In genomic region chr10:72223743-72224101, GRCh38 we compare ENCODE assay signal across 10 cellular contexts. TPM values are rescaled to one million over a fixed set of nuclear protein-coding genes. Genes with fewer than 3 reads are reported as not detected.
A peak's percentile ranks its signal among the peaks of the same experiment; 100 is the strongest.
DNase-seq lines count a peak whose midpoint lies in the region; ATAC-seq, FAIRE-seq and TF ChIP-seq lines count a peak whose summit lies in the region.
"Had no signal": no experiment of that assay in that cellular context is flagged by ENCODE, and none has a peak within 500 bp of the region (broad histone marks: within the 10 kb centered on the region; RNA-seq: fewer than 3 reads in every experiment).

No MANE protein-coding gene starts in this region.

- H3K9ac ChIP-seq in skeletal muscle satellite cell (ENCODE audit: low read depth, low read length) (peak overlapping the region; percentile 56), GM23248 (no peak overlapping the region)

- H4K20me1 ChIP-seq in GM23248 (ENCODE audit: insufficient read depth): no peaks in the 10 kb centered on the region

- FAIRE-seq in GM12891 (lab: Jason Lieb, UNC): no peak

- DNase-seq in GM12891 (ENCODE audit: insufficient read length, low spot score) (no peak), T-helper 17 cell (no peak), Right ventricle myocardium superior (no peak), HT-29 (ENCODE audit: low spot score) (no peak), GM23248 (no peak), 8988T (no peak)
- DNase-seq: effector CD4-positive, alpha-beta T cell; NCI-H1092 treated with DMSO at 0.1 percent for 48 hours had no signal

- no peaks in the 10 kb centered on the region for H3K9me3 ChIP-seq in T-helper 17 cell (ENCODE audit: control insufficient read depth, low read length, poor library complexity, severe bottlenecking)
- no peaks in the 10 kb centered on the region for H3K9me3 ChIP-seq in skeletal muscle satellite cell (replicated peaks; ENCODE audit: low read length)
- H3K9me3 ChIP-seq in GM23248 (ENCODE audit: low read depth): no peaks in the 10 kb centered on the region

- H3K27me3 ChIP-seq in skeletal muscle satellite cell (ENCODE audit: control insufficient read depth, insufficient read depth, low read length) (no peaks in the 10 kb centered on the region), GM23248 (replicated peaks; ENCODE audit: insufficient read depth) (no peaks in the 10 kb centered on the region)

- WGBS in GM23248 (ENCODE audit: low coverage in 1 of 2, low lambda C conversion rate in 2 of 2, missing lambda C conversion rate in 2 of 2), 2 experiments: 30 to 46% methylated on average over 1 of the region's 1 CpG

- no peaks in the 10 kb centered on the region for H3K36me3 Mint-ChIP-seq in T-helper 17 cell (ENCODE audit: low read depth)

- no peak for TF ChIP-seq POLR2A in GM12891 (IDR thresholded peaks at IDR 0.05; ENCODE audit: low read depth, low read length)

- peaks cover 5% of the 10 kb centered on the region for H3K36me3 ChIP-seq in skeletal muscle satellite cell (ENCODE audit: insufficient read depth, low read length)
- H3K36me3 ChIP-seq in GM23248 (ENCODE audit: low read depth): no peaks in the 10 kb centered on the region; the same call in 1 of the 2 replicates

- no peak for ATAC-seq in T-helper 17 cell
- peak; percentile 21 for ATAC-seq in Right ventricle myocardium superior (ENCODE audit: poor library complexity)
- no peak for ATAC-seq in GM18858 (IDR thresholded peaks at IDR 0.05; ENCODE audit: unreplicated experiment)

- H3K27me3 Mint-ChIP-seq in T-helper 17 cell: no peaks in the 10 kb centered on the region

- H3K4me1 Mint-ChIP-seq in T-helper 17 cell: peaks cover 24% of the 10 kb centered on the region

- H3K4me3 Mint-ChIP-seq in T-helper 17 cell: peak overlapping the region; percentile 58

- no peaks in the 10 kb centered on the region for H3F3A ChIP-seq in GM23248 (ENCODE audit: insufficient read depth)

- H3K9me2 ChIP-seq in GM23248 (ENCODE audit: insufficient read depth): no peaks in the 10 kb centered on the region

- H2AFZ ChIP-seq in GM23248: no peak overlapping the region

- H3K27ac Mint-ChIP-seq in T-helper 17 cell: peak overlapping the region; percentile 47

- H3K27ac ChIP-seq in GM23248: no peak overlapping the region

- H3K4me3 ChIP-seq in skeletal muscle satellite cell (ENCODE audit: low read length) (no peak overlapping the region), GM23248 (no peak overlapping the region)

- peaks cover 10% of the 10 kb centered on the region for H3K4me1 ChIP-seq in skeletal muscle satellite cell (ENCODE audit: control insufficient read depth, insufficient read depth, low read length)
- H3K4me1 ChIP-seq in GM23248 (ENCODE audit: insufficient read depth): no peaks in the 10 kb centered on the region

- H3K79me2 ChIP-seq in GM23248 (ENCODE audit: insufficient read depth): peaks cover 23% of the 10 kb centered on the region

- in situ Hi-C loops in GM23248 (cut with MboI): loop anchor here (25.0 kb wide), 1 partner anchor 286 kb away; no protein-coding TSS in a partner anchor

- intact Hi-C loops in Right ventricle myocardium superior (cut with DNase I): no loop called here

- H3K4me2 ChIP-seq in skeletal muscle satellite cell (ENCODE audit: low read length) (peak overlapping the region; percentile 30), GM23248 (ENCODE audit: unreplicated experiment) (no peak overlapping the region)

TF ChIP-seq in GM12891, 5 proteins besides CTCF, POLR2A, EP300 and RAD21:
- TF ChIP-seq SPI1 (IDR thresholded peaks at IDR 0.05; ENCODE audit: low read depth, low read length) (peak; percentile 64), TAF1 (IDR thresholded peaks at IDR 0.05; ENCODE audit: low read depth, low read length) (no peak)

RNA-seq across cellular contexts. Expression of gene ASCC1, which starts 7.6 kb away (rescaled TPM):
- polyA plus RNA-seq in GM12891 (2012; ENCODE audit: low read depth, missing spikeins): 36.5 TPM
- total RNA-seq in T-helper 17 cell: 10 to 100 TPM; 14.0 to 14.6 TPM
- 32.0 TPM for total RNA-seq in Right ventricle myocardium superior
- 26.9 and 31.7 TPM in 2 replicates for total RNA-seq in skeletal muscle satellite cell (2012; rRNA removed)
- total RNA-seq in HT-29 (2014; rRNA removed; shearing (Covaris generic)): 12.1 and 12.2 TPM in 2 replicates
- total RNA-seq in GM23248 (2014; rRNA removed; shearing (Covaris generic)): 21.5 and 25.2 TPM in 2 replicates
- polyA plus RNA-seq in GM23248 (2016; fragmentation: Nextera tagmentation; extraction: Ambion mirVana): 26.6 and 30.0 TPM in 2 replicates

RNA-seq across cellular contexts. Expression of gene ANAPC16, which starts 7.9 kb away (rescaled TPM):
- polyA plus RNA-seq in GM12891 (2012; ENCODE audit: low read depth, missing spikeins): 101 TPM
- 10 to 100 TPM; 69.5 to 85.7 TPM for total RNA-seq in T-helper 17 cell
- 242 TPM for total RNA-seq in Right ventricle myocardium superior
- total RNA-seq in skeletal muscle satellite cell (2012; rRNA removed): 38.3 and 43.0 TPM in 2 replicates
- total RNA-seq in HT-29 (2014; rRNA removed; shearing (Covaris generic)): 38.9 and 45.8 TPM in 2 replicates
- total RNA-seq in GM23248 (2014; rRNA removed; shearing (Covaris generic)): 61.1 and 69.6 TPM in 2 replicates
- polyA plus RNA-seq in GM23248 (2016; fragmentation: Nextera tagmentation; extraction: Ambion mirVana): 97.9 and 101 TPM in 2 replicates

RNA-seq across cellular contexts. Expression of gene DDIT4, which starts 50.0 kb away (rescaled TPM):
- 93.2 TPM for polyA plus RNA-seq in GM12891 (2012; ENCODE audit: low read depth, missing spikeins)
- 100 to 1,000 TPM; 186 to 300 TPM for total RNA-seq in T-helper 17 cell
- 54.8 TPM for total RNA-seq in Right ventricle myocardium superior
- total RNA-seq in skeletal muscle satellite cell (2012; rRNA removed): 391 and 412 TPM in 2 replicates
- 88.4 and 107 TPM in 2 replicates for total RNA-seq in HT-29 (2014; rRNA removed; shearing (Covaris generic))
- total RNA-seq in GM23248 (2014; rRNA removed; shearing (Covaris generic)): 188 and 199 TPM in 2 replicates
- polyA plus RNA-seq in GM23248 (2016; fragmentation: Nextera tagmentation; extraction: Ambion mirVana): 144 and 155 TPM in 2 replicates
